ENCODE assay signal across 12 cellular contexts in the genomic region with DNA sequence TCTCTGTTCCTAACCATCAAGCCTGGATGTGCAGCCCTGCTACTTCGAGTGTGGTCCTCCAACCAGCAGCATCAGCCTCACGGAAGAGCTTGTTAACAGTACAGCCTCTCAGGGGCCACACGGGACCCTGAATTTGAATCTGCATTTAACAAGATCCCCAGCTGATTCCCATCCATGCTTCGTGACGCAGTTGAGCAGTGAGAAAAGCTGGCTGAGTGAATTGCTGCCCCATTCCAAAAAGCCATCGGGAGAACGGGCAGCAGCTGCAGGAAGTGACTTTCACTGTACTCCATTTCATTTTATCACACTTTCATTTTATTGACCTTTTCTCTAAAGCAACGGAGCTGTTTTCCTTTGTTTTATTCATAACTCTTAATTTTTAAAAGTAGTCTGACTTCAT. TPM values are rescaled to one million over a fixed set of nuclear protein-coding genes. Genes with fewer than 3 reads are reported as not detected.
DNase-seq lines count a peak whose midpoint lies in the region; ATAC-seq, FAIRE-seq and TF ChIP-seq lines count a peak whose summit lies in the region.
"Had no signal": no experiment of that assay in that cellular context is flagged by ENCODE, and none has a peak within 500 bp of the region (broad histone marks: within the 10 kb centered on the region; RNA-seq: fewer than 3 reads in every experiment).

No MANE protein-coding gene starts in this region.

- peak overlapping the region; percentile 37 for H3K4me3 Mint-ChIP-seq in natural killer cell
- no peak overlapping the region for H3K4me3 Mint-ChIP-seq in natural killer cell treated with Interleukin-12 subunit alpha and Interleukin-12 subunit beta and Interleukin-15 and Interleukin-18, amount 100 ng/mL, for 72 hours

- DNase-seq in natural killer cell (no peak), foreskin fibroblast (peak; percentile 21 to 62), osteoblast (ENCODE audit: insufficient read length, low spot score, missing footprints) (no peak), frontal cortex (ENCODE audit: low spot score in 2 of 2) (no peak), DMS153 treated with DMSO at 0.1 percent for 48 hours (lab: John Stamatoyannopoulos, UW; ENCODE audit: unreplicated experiment) (no peak), testis (no peak), Karpas-422 (no peak)
- DNase-seq in natural killer cell treated with Interleukin-12 subunit alpha and Interleukin-12 subunit beta and Interleukin-15 and Interleukin-18, amount 100 ng/mL, for 72 hours (ENCODE audit: low spot score), result no peak
- DNase-seq: ACHN, amniotic stem cell, NCI-H510A, pancreas had no signal

- H3K4me3 ChIP-seq in foreskin fibroblast (ENCODE audit: low read depth in 1 of 2, low read length in 2 of 2) (peak overlapping the region; percentile 23 to 54), osteoblast (ENCODE audit: insufficient read depth, low read length) (peak overlapping the region; percentile 67), testis (no peak overlapping the region), Karpas-422 (ENCODE audit: low read length) (no peak overlapping the region)

- FAIRE-seq in frontal cortex (lab: Jason Lieb, UNC), result no peak
- FAIRE-seq: pancreas had no signal

- H3K27me3 Mint-ChIP-seq in natural killer cell (ENCODE audit: low read depth in 2 of 2), result peaks cover 15 to 50% of the 10 kb centered on the region in 2 donors
- peaks cover 28 to 40% of the 10 kb centered on the region in 2 donors for H3K27me3 Mint-ChIP-seq in natural killer cell treated with Interleukin-12 subunit alpha and Interleukin-12 subunit beta and Interleukin-15 and Interleukin-18, amount 100 ng/mL, for 72 hours

- H4K20me1 ChIP-seq in osteoblast (ENCODE audit: insufficient read depth, low read length) (peaks cover 24% of the 10 kb centered on the region), Karpas-422 (ENCODE audit: insufficient read depth, low read depth, low read length) (no peaks in the 10 kb centered on the region)

- no peaks in the 10 kb centered on the region for H3K9me3 Mint-ChIP-seq in natural killer cell
- no peaks in the 10 kb centered on the region for H3K9me3 Mint-ChIP-seq in natural killer cell treated with Interleukin-12 subunit alpha and Interleukin-12 subunit beta and Interleukin-15 and Interleukin-18, amount 100 ng/mL, for 72 hours

- H3K4me2 ChIP-seq in osteoblast (ENCODE audit: insufficient read depth, low read length) (peak overlapping the region; percentile 79), Karpas-422 (ENCODE audit: low read depth, low read length, poor library complexity, severe bottlenecking) (no peak overlapping the region)

- intact Hi-C loops in natural killer cell (cut with micrococcal nuclease) (no loop called here), testis (cut with DNase I; ENCODE audit: low total_unique reads) (no loop called here)

- H3K4me1 Mint-ChIP-seq in natural killer cell, result no peaks in the 10 kb centered on the region
- H3K4me1 Mint-ChIP-seq in natural killer cell treated with Interleukin-12 subunit alpha and Interleukin-12 subunit beta and Interleukin-15 and Interleukin-18, amount 100 ng/mL, for 72 hours (ENCODE audit: low read depth in 2 of 2), result no peaks in the 10 kb centered on the region

- no peak overlapping the region for H3K27ac Mint-ChIP-seq in natural killer cell
- H3K27ac Mint-ChIP-seq in natural killer cell treated with Interleukin-12 subunit alpha and Interleukin-12 subunit beta and Interleukin-15 and Interleukin-18, amount 100 ng/mL, for 72 hours, result no peak overlapping the region

- H3K27ac ChIP-seq in osteoblast (ENCODE audit: low read depth, low read length), result peak overlapping the region; percentile 47
- no peak overlapping the region for H3K27ac ChIP-seq in testis
- no peak overlapping the region for H3K27ac ChIP-seq in Karpas-422 (ENCODE audit: low read length)

- ATAC-seq in natural killer cell, result no peak
- no peak for ATAC-seq in natural killer cell treated with Interleukin-12 subunit alpha and Interleukin-12 subunit beta and Interleukin-15 and Interleukin-18, amount 100 ng/mL, for 72 hours

- H3K36me3 Mint-ChIP-seq in natural killer cell, result no peaks in the 10 kb centered on the region
- H3K36me3 Mint-ChIP-seq in natural killer cell treated with Interleukin-12 subunit alpha and Interleukin-12 subunit beta and Interleukin-15 and Interleukin-18, amount 100 ng/mL, for 72 hours, result no peaks in the 10 kb centered on the region

- H3K9me3 ChIP-seq in osteoblast (ENCODE audit: low read depth, low read length) (no peaks in the 10 kb centered on the region), testis (no peaks in the 10 kb centered on the region), Karpas-422 (ENCODE audit: low read length) (no peaks in the 10 kb centered on the region)
- H3K9me3 ChIP-seq: pancreas had no signal

- no peaks in the 10 kb centered on the region for H3K36me3 ChIP-seq in osteoblast (ENCODE audit: insufficient read depth, low read length)
- H3K36me3 ChIP-seq in testis (ENCODE audit: low read depth, missing control alignments), result no peaks in the 10 kb centered on the region
- H3K36me3 ChIP-seq in Karpas-422 (ENCODE audit: insufficient read depth, low read length), result no peaks in the 10 kb centered on the region
- H3K36me3 ChIP-seq: pancreas had no signal

- H2AFZ ChIP-seq in osteoblast (ENCODE audit: low read length), result peak overlapping the region; percentile 86
- H2AFZ ChIP-seq in Karpas-422 (ENCODE audit: low read length), result no peak overlapping the region

- no peak overlapping the region for H3K9ac ChIP-seq in Karpas-422 (ENCODE audit: low read length)

- H3K79me2 ChIP-seq in osteoblast (ENCODE audit: insufficient read depth, low read length) (peaks cover 90% of the 10 kb centered on the region), Karpas-422 (ENCODE audit: low read length) (no peaks in the 10 kb centered on the region)

- TF ChIP-seq CTCF in natural killer cell (IDR thresholded peaks at IDR 0.05) (no peak), foreskin fibroblast (IDR thresholded peaks at IDR 0.05; ENCODE audit: low read depth, low read length) (no peak), osteoblast (IDR thresholded peaks at IDR 0.05; ENCODE audit: extremely low read depth, low read depth, low read length) (no peak), testis (IDR thresholded peaks at IDR 0.05) (no peak)

- TF ChIP-seq POLR2A in testis (IDR thresholded peaks at IDR 0.05), result no peak

- H3K27me3 ChIP-seq in osteoblast (ENCODE audit: insufficient read depth, low read length), result no peaks in the 10 kb centered on the region
- no peaks in the 10 kb centered on the region for H3K27me3 ChIP-seq in testis
- no peaks in the 10 kb centered on the region for H3K27me3 ChIP-seq in Karpas-422 (ENCODE audit: low read length)
- H3K27me3 ChIP-seq: pancreas had no signal

- WGBS in testis, 2 donors, result 49% methylated on average over 8 of the region's 8 CpGs

- H3K9me2 ChIP-seq in Karpas-422 (replicated peaks; ENCODE audit: insufficient read depth, low read length), result no peaks in the 10 kb centered on the region

- H3K4me1 ChIP-seq in osteoblast (ENCODE audit: insufficient read depth, low read length) (peaks cover 16% of the 10 kb centered on the region), testis (peaks cover 4% of the 10 kb centered on the region), Karpas-422 (ENCODE audit: low read length) (peaks cover 7% of the 10 kb centered on the region)

RNA-seq across cellular contexts. Expression of a gene that starts 22.5 kb away (rescaled TPM):
- 1 to 10 TPM in 2 of 3 donors, under 1 TPM in 1; 0.99 to 2.3 (median 1.6) TPM for total RNA-seq in natural killer cell
- total RNA-seq in natural killer cell treated with Interleukin-12 subunit alpha and Interleukin-12 subunit beta and Interleukin-15 and Interleukin-18, amount 100 ng/mL, for 72 hours, result under 1 TPM; 0.24 to 0.47 TPM
- total RNA-seq in osteoblast, result 25.0 and 28.9 TPM in 2 replicates
- 23.6 TPM for total RNA-seq in frontal cortex
- 10 to 100 TPM; 10.8 to 11.1 TPM for total RNA-seq in testis
- 9.2 TPM for polyA plus RNA-seq in testis (ENCODE audit: insufficient read depth, low read depth, low replicate concordance)
- total RNA-seq in Karpas-422 (2014; rRNA removed; shearing (Covaris generic); ENCODE audit: low replicate concordance), result not detected in 2 replicates

Comparison
In these comparisons a context has a peak if more than half of its experiments do, and no peak if none do; other contexts are left out.
1. DNase-seq: peak in foreskin fibroblast (2 of 2); none in natural killer cell (single experiment), natural killer cell treated with Interleukin-12 subunit alpha and Interleukin-12 subunit beta and Interleukin-15 and Interleukin-18, amount 100 ng/mL, for 72 hours (single experiment), osteoblast (single experiment), frontal cortex (0 of 2), DMS153 treated with DMSO at 0.1 percent for 48 hours (single experiment), testis (single experiment) and Karpas-422 (single experiment).
2. H3K4me3 ChIP-seq: peak in foreskin fibroblast (2 of 2) and osteoblast (single experiment); none in testis (0 of 2) and Karpas-422 (single experiment).